Comparison of ENCODE assay signal across 8 cellular contexts in the genomic region with DNA sequence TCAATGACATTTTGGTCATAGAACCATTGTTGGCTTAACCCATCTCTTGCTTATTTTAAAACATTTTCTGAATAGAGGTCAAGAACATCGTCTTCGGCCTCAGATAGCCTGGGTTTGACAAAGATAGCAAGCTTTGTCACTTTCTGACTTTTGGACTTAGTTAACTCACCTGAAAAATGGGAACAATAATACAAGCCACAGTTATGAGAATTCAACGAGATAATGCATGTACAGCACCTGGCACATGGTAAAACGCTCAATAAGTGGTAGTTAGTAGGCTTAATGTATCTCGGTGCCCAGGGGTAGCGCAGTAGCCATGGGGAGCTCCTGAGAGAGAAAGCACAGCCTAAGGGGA. TPM values are rescaled to one million over a fixed set of nuclear protein-coding genes. Genes with fewer than 3 reads are reported as not detected.
DNase-seq lines count a peak whose midpoint lies in the region; ATAC-seq and TF ChIP-seq lines count a peak whose summit lies in the region.

No MANE protein-coding gene starts in this region.

- no peaks in the 10 kb centered on the region for H3K9me3 ChIP-seq in naive thymus-derived CD4-positive, alpha-beta T cell (ENCODE audit: control insufficient read depth in 2 of 3, low read length in 3 of 3)

- H3K27me3 ChIP-seq in naive thymus-derived CD4-positive, alpha-beta T cell (ENCODE audit: control insufficient read depth in 2 of 2, insufficient read depth in 2 of 2, low read length in 2 of 2) = no peaks in the 10 kb centered on the region

- peaks cover 0 to 3% (median 0%) of the 10 kb centered on the region in 7 donors for H3K9me3 Mint-ChIP-seq in CD14-positive monocyte
- H3K9me3 Mint-ChIP-seq in naive thymus-derived CD4-positive, alpha-beta T cell = no peaks in the 10 kb centered on the region

- ATAC-seq in HG03280 (IDR thresholded peaks at IDR 0.05; ENCODE audit: unreplicated experiment) (peak; percentile 3), HG02840 (IDR thresholded peaks at IDR 0.05; ENCODE audit: low FRiP score, unreplicated experiment) (no peak)
- no peak for ATAC-seq in naive thymus-derived CD4-positive, alpha-beta T cell
- no peak for ATAC-seq in activated CD4-positive, CD25-positive, alpha-beta regulatory T cell treated with anti-CD3 and anti-CD28 coated beads, Interleukin-2, amount 50 U/mL, for 24 hours

- intact Hi-C loops in CD14-positive monocyte (cut with micrococcal nuclease) = loop anchor here (5.0 to 10.0 kb wide), 3 partner anchors 81 to 177 kb away; partner anchors contain the start of genes DIS3L2 (in 2 of the 2) and PTMA (in 1 of the 2)
- intact Hi-C loops in naive thymus-derived CD4-positive, alpha-beta T cell (cut with micrococcal nuclease) = loop anchor here (1.0 to 10.0 kb wide), 4 partner anchors 78 to 765 kb away; partner anchors contain the start of genes EIF4E2 (in 1 of the 2) and TIGD1 (in 1 of the 2)

- H3K27ac ChIP-seq in caudate nucleus (ENCODE audit: low read depth, low read length) = peak overlapping the region; percentile 46
- peak overlapping the region; percentile 82 for H3K27ac ChIP-seq in naive thymus-derived CD4-positive, alpha-beta T cell (ENCODE audit: low read depth, low read length)

- no peak for TF ChIP-seq CTCF in CD14-positive monocyte (IDR thresholded peaks at IDR 0.05)

- H3K36me3 Mint-ChIP-seq in CD14-positive monocyte = peaks cover 20 to 25% of the 10 kb centered on the region in 2 donors
- peaks cover 4 to 17% (median 5%) of the 10 kb centered on the region in 5 donors for H3K36me3 Mint-ChIP-seq in naive thymus-derived CD4-positive, alpha-beta T cell

- peaks cover 0 to 27% (median 4%) of the 10 kb centered on the region in 3 experiments for H3K36me3 ChIP-seq in naive thymus-derived CD4-positive, alpha-beta T cell (ENCODE audit: control insufficient read depth in 2 of 3, insufficient read depth in 3 of 3, low read length in 3 of 3)

- H3K4me1 ChIP-seq in naive thymus-derived CD4-positive, alpha-beta T cell (ENCODE audit: control insufficient read depth in 2 of 2, insufficient read depth in 2 of 2, low read length in 2 of 2) = peaks cover 24 to 31% of the 10 kb centered on the region in 2 donors

- POLR2A ChIA-PET in naive thymus-derived CD4-positive, alpha-beta T cell (lab: Charles Lee) = interaction anchor here (0.6 kb wide), 1 partner anchor 124 kb away, joined by 3 read pairs; no protein-coding TSS in a partner anchor

- peak overlapping the region; percentile 87 to 94 for H3K4me3 Mint-ChIP-seq in CD14-positive monocyte
- peak overlapping the region; percentile 85 to 95 (median 92) for H3K4me3 Mint-ChIP-seq in naive thymus-derived CD4-positive, alpha-beta T cell

- H3K27me3 Mint-ChIP-seq in CD14-positive monocyte (ENCODE audit: low read depth in 3 of 3) = peaks cover 2 to 4% (median 4%) of the 10 kb centered on the region in 3 donors
- H3K27me3 Mint-ChIP-seq in naive thymus-derived CD4-positive, alpha-beta T cell = no peaks in the 10 kb centered on the region

- no peak for DNase-seq in CD14-positive monocyte (ENCODE audit: low spot score)
- no peak for DNase-seq in caudate nucleus (lab: John Stamatoyannopoulos, UW)
- DNase-seq in naive thymus-derived CD4-positive, alpha-beta T cell = no peak
- DNase-seq in NCI-H2227 treated with DMSO at 0.1 percent for 48 hours (lab: John Stamatoyannopoulos, UW) = no peak
- DNase-seq in HK-2 (ENCODE audit: unreplicated experiment) = no peak

- peak overlapping the region; percentile 88 for H3K4me3 ChIP-seq in naive thymus-derived CD4-positive, alpha-beta T cell (ENCODE audit: low read length)

- peak overlapping the region in 3 of 7 donors; percentile 23 to 84 (median 77) for H3K27ac Mint-ChIP-seq in CD14-positive monocyte
- H3K27ac Mint-ChIP-seq in naive thymus-derived CD4-positive, alpha-beta T cell = peak overlapping the region; percentile 48 to 93 (median 83)

- H3K4me1 Mint-ChIP-seq in CD14-positive monocyte = peaks cover 40% of the 10 kb centered on the region
- peaks cover 47 to 90% (median 81%) of the 10 kb centered on the region in 7 donors for H3K4me1 Mint-ChIP-seq in naive thymus-derived CD4-positive, alpha-beta T cell

- CTCF ChIA-PET in naive thymus-derived CD4-positive, alpha-beta T cell (lab: Charles Lee) = interaction anchor here (0.9 kb wide), 1 partner anchor 8 kb away, joined by 3 read pairs; no protein-coding TSS in a partner anchor

RNA-seq across cellular contexts. Expression of gene COPS7B, which starts 0.4 kb away (rescaled TPM):
- polyA plus RNA-seq in CD14-positive monocyte = 10 to 100 TPM in 1 of 2 donors, 1 to 10 TPM in 1; 9.5 to 11.9 TPM
- 10 to 100 TPM; 33.4 to 60.6 (median 50.6) TPM for total RNA-seq in naive thymus-derived CD4-positive, alpha-beta T cell
- 10 to 100 TPM; 38.8 to 42.9 TPM for polyA plus RNA-seq in naive thymus-derived CD4-positive, alpha-beta T cell

RNA-seq across cellular contexts. Expression of gene PDE6D, which starts 4.7 kb away (rescaled TPM):
- polyA plus RNA-seq in CD14-positive monocyte = 10 to 100 TPM; 50.5 to 54.6 TPM
- 10 to 100 TPM; 14.3 to 35.7 (median 25.2) TPM for total RNA-seq in naive thymus-derived CD4-positive, alpha-beta T cell
- polyA plus RNA-seq in naive thymus-derived CD4-positive, alpha-beta T cell = 10 to 100 TPM; 52.1 to 55.3 TPM
